Comparison of ENCODE assay signal across 1 cellular context in the genomic region with DNA sequence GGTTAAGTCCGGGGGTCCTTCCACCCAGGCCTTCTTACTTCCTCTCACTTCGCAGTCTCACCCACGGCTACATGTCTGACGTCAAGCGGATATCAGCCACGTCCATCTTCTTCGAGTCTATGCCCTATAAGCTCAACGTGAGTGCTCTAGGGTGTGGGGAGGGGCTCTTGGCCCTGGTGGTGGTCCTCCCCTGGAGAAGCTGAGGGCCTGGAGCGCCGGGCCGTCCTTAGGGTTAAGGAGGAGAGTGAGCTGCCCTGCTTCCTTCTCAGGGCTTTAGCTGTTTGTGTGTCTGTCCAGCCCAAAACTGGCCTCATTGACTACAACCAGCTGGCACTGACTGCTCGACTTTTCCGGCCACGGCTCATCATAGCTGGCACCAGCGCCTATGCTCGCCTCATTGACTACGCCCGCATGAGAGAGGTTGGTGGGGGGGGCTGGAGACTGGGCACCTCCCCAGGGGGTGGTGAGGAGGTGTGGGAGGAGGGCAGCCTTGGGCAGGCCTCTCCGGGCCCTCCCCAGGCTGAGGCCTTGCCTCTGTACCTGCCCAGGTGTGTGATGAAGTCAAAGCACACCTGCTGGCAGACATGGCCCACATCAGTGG.
TF ChIP-seq lines count a peak whose summit lies in the region.

No MANE protein-coding gene starts in this region.

TF ChIP-seq in liver, 16 proteins besides CTCF, POLR2A, EP300 and RAD21:
- TF ChIP-seq MAX (IDR thresholded peaks at IDR 0.05): no peak
- TF ChIP-seq REST (IDR thresholded peaks at IDR 0.05): no peak
- TF ChIP-seq TAF1 (conservative IDR thresholded peaks at IDR 0.05): no peak
- no peak for TF ChIP-seq NR2F2 (IDR thresholded peaks at IDR 0.05)
- no peak for TF ChIP-seq HNF4G (IDR thresholded peaks at IDR 0.05)
- no peak for TF ChIP-seq GABPA (IDR thresholded peaks at IDR 0.05 in 1 of 2, conservative IDR thresholded peaks at IDR 0.05 in 1 of 2)
- no peak for TF ChIP-seq FOXA1 (IDR thresholded peaks at IDR 0.05)
- no peak for TF ChIP-seq SP1 (IDR thresholded peaks at IDR 0.05)
- TF ChIP-seq HNF4A (conservative IDR thresholded peaks at IDR 0.05): no peak
- TF ChIP-seq RXRA (IDR thresholded peaks at IDR 0.05): no peak
- TF ChIP-seq FOXA2 (IDR thresholded peaks at IDR 0.05): no peak
- TF ChIP-seq EGR1 (IDR thresholded peaks at IDR 0.05; ENCODE audit: low read depth in 2 of 2): no peak
- TF ChIP-seq, protein P1, sequence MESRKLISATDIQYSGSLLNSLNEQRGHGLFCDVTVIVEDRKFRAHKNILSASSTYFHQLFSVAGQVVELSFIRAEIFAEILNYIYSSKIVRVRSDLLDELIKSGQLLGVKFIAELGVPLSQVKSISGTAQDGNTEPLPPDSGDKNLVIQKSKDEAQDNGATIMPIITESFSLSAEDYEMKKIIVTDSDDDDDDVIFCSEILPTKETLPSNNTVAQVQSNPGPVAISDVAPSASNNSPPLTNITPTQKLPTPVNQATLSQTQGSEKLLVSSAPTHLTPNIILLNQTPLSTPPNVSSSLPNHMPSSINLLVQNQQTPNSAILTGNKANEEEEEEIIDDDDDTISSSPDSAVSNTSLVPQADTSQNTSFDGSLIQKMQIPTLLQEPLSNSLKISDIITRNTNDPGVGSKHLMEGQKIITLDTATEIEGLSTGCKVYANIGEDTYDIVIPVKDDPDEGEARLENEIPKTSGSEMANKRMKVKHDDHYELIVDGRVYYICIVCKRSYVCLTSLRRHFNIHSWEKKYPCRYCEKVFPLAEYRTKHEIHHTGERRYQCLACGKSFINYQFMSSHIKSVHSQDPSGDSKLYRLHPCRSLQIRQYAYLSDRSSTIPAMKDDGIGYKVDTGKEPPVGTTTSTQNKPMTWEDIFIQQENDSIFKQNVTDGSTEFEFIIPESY (IDR thresholded peaks at IDR 0.05): no peak
- no peak for TF ChIP-seq JUND (IDR thresholded peaks at IDR 0.05)
